In genomic region chr12:24754690-24755638, GRCh38 we compare ENCODE assay signal across 1 cellular context.
TF ChIP-seq lines count a peak whose summit lies in the region.

No MANE protein-coding gene starts in this region.

TF ChIP-seq in GM23338, 12 proteins besides CTCF, POLR2A, EP300 and RAD21 (continued from another document):
- TF ChIP-seq ZNF462 (CRISPR knock-in tag; IDR thresholded peaks at IDR 0.05), result no peak
